ENCODE assay signal across 10 cellular contexts in the genomic region with DNA sequence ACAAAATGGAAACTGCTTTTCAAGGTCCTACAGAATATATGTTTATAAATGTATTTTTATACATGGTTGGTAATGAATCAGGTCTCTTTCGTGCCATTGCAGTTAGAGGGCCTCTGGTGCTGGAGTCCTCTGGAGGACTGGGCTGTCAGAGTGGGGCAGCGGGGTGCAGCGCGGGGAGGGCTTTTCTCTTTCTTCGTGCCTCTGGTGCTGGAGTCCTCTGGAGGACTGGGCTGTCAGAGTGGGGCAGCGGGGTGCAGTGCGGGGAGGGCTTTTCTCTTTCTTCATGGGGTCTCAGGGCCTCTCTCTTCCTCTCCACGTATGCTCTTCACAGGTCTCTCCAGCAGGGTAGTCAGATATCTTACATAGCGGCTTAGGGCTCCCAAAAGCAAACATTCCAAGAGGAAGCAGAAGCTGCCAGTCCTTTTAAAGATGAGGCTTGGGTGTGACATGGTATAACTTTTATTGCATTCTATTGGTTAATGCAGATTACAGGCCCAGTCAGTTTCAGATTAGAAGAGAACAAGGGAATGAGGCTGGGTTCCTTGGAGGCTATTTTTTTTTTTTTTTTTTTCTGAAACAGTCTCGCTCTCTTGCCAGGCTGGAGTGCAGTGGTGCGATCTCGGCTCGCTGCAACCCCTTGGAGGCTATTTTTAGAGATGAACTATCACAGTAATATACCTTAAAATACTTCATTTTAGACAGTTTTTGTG. TPM values are rescaled to one million over a fixed set of nuclear protein-coding genes. Genes with fewer than 3 reads are reported as not detected.
A peak's percentile ranks its signal among the peaks of the same experiment; 100 is the strongest.
DNase-seq lines count a peak whose midpoint lies in the region; ATAC-seq and TF ChIP-seq lines count a peak whose summit lies in the region.
"Had no signal": no experiment of that assay in that cellular context is flagged by ENCODE, and none has a peak within 500 bp of the region (broad histone marks: within the 10 kb centered on the region; RNA-seq: fewer than 3 reads in every experiment).

No MANE protein-coding gene starts in this region.

- no peak for DNase-seq in activated CD4-positive, alpha-beta T cell treated with anti-CD3 and anti-CD28 coated beads, Interleukin-2, amount 10 ng/mL, durations not matched to agents 24 days and 14 days
- DNase-seq in activated CD4-positive, alpha-beta T cell treated with anti-CD3 and anti-CD28 coated beads, Interleukin-2, amount 50 U/mL, for 1 hour, result no peak
- no peak for DNase-seq in left ventricle myocardium superior
- peak in 1 of 2 donors; percentile 35 for DNase-seq in upper lobe of left lung
- DNase-seq in activated T-cell treated with anti-CD3 and anti-CD28 coated beads for 4 hours, result no peak
- no peak for DNase-seq in D341Med (ENCODE audit: low spot score)
- DNase-seq in immature natural killer cell, result no peak
- DNase-seq: NCI-H187 treated with DMSO at 0.1 percent for 48 hours, T-helper 2 cell had no signal

- H3K9me2 ChIP-seq in SU-DHL-6 (replicated peaks; ENCODE audit: insufficient read depth, low read length), result no peaks in the 10 kb centered on the region

- H3K4me3 ChIP-seq in SU-DHL-6 (ENCODE audit: insufficient read depth, low read length, poor library complexity, severe bottlenecking) (peak overlapping the region; percentile 30), upper lobe of left lung (peak overlapping the region in 1 of 4 donors; percentile 17)

- H3K27ac Mint-ChIP-seq in activated CD4-positive, alpha-beta T cell treated with anti-CD3 and anti-CD28 coated beads, Interleukin-2, amount 10 ng/mL, durations not matched to agents 24 days and 14 days, result peak overlapping the region; percentile 10
- no peak overlapping the region for H3K27ac Mint-ChIP-seq in immature natural killer cell

- peak overlapping the region; percentile 39 for H2AFZ ChIP-seq in SU-DHL-6 (ENCODE audit: low read depth, low read length, severe bottlenecking)

- H3K4me3 Mint-ChIP-seq in activated CD4-positive, alpha-beta T cell treated with anti-CD3 and anti-CD28 coated beads, Interleukin-2, amount 10 ng/mL, durations not matched to agents 24 days and 14 days, result no peak overlapping the region
- H3K4me3 Mint-ChIP-seq in immature natural killer cell, result no peak overlapping the region

- no peaks in the 10 kb centered on the region for H4K20me1 ChIP-seq in SU-DHL-6 (ENCODE audit: low read depth, low read length)

- peaks cover 5% of the 10 kb centered on the region; the same call in 1 of the 2 replicates for H3F3A ChIP-seq in SU-DHL-6 (ENCODE audit: insufficient read depth)

- no peaks in the 10 kb centered on the region for H3K27me3 ChIP-seq in SU-DHL-6 (ENCODE audit: low read length)
- no peaks in the 10 kb centered on the region for H3K27me3 ChIP-seq in upper lobe of left lung

- intact Hi-C loops in activated CD4-positive, alpha-beta T cell treated with anti-CD3 and anti-CD28 coated beads, Interleukin-2, amount 10 ng/mL, durations not matched to agents 24 days and 14 days (cut with micrococcal nuclease), result no loop called here
- intact Hi-C loops in left ventricle myocardium superior (cut with micrococcal nuclease), result no loop called here

- no peak for TF ChIP-seq POLR2A in upper lobe of left lung (IDR thresholded peaks at IDR 0.05)

- H3K9ac ChIP-seq in SU-DHL-6 (ENCODE audit: low read length), result 0 out of 2 replicates have a peak overlapping the region, but pooled peaks have one; percentile 19

- peaks cover 15% of the 10 kb centered on the region for H3K4me1 Mint-ChIP-seq in activated CD4-positive, alpha-beta T cell treated with anti-CD3 and anti-CD28 coated beads, Interleukin-2, amount 10 ng/mL, durations not matched to agents 24 days and 14 days
- H3K4me1 Mint-ChIP-seq in immature natural killer cell, result peaks cover 9 to 23% of the 10 kb centered on the region in 2 donors

- H3K4me2 ChIP-seq in SU-DHL-6 (ENCODE audit: low read depth, low read length, poor library complexity, severe bottlenecking), result peak overlapping the region; percentile 65

- H3K36me3 Mint-ChIP-seq in activated CD4-positive, alpha-beta T cell treated with anti-CD3 and anti-CD28 coated beads, Interleukin-2, amount 10 ng/mL, durations not matched to agents 24 days and 14 days (ENCODE audit: low read depth), result peaks cover 17% of the 10 kb centered on the region
- peaks cover 4 to 16% (median 14%) of the 10 kb centered on the region in 3 donors for H3K36me3 Mint-ChIP-seq in immature natural killer cell

- H3K79me2 ChIP-seq in SU-DHL-6 (ENCODE audit: insufficient read depth, low read length), result peaks cover 3% of the 10 kb centered on the region; the same call in 1 of the 2 replicates

- H3K27ac ChIP-seq in SU-DHL-6 (ENCODE audit: low read depth, low read length), result peak overlapping the region; percentile 37; the same call in 1 of the 2 replicates
- peak overlapping the region; percentile 71 to 84 (median 76) for H3K27ac ChIP-seq in upper lobe of left lung

- 76% methylated on average over 13 of the region's 13 CpGs for WGBS in upper lobe of left lung, 2 donors

- H3K36me3 ChIP-seq in SU-DHL-6 (ENCODE audit: low read length) (no peaks in the 10 kb centered on the region), upper lobe of left lung (peaks cover 0 to 10% (median 3%) of the 10 kb centered on the region in 4 donors)

- ATAC-seq in left ventricle myocardium superior (peak; percentile 61), upper lobe of left lung (ENCODE audit: low FRiP score in 2 of 2) (peak in 1 of 2 donors; percentile 22)

- no peak for TF ChIP-seq EP300 in upper lobe of left lung (IDR thresholded peaks at IDR 0.05)

- H3K9me3 Mint-ChIP-seq in activated CD4-positive, alpha-beta T cell treated with anti-CD3 and anti-CD28 coated beads, Interleukin-2, amount 10 ng/mL, durations not matched to agents 24 days and 14 days, result no peaks in the 10 kb centered on the region
- no peaks in the 10 kb centered on the region for H3K9me3 Mint-ChIP-seq in immature natural killer cell

- TF ChIP-seq CTCF in SU-DHL-6 (IDR thresholded peaks at IDR 0.05; ENCODE audit: insufficient read depth, low read length, poor library complexity, severe bottlenecking), result no peak
- no peak for TF ChIP-seq CTCF in upper lobe of left lung (IDR thresholded peaks at IDR 0.05)

- peaks cover 44 to 72% (median 60%) of the 10 kb centered on the region in 4 donors for H3K4me1 ChIP-seq in upper lobe of left lung

- no peaks in the 10 kb centered on the region for H3K27me3 Mint-ChIP-seq in activated CD4-positive, alpha-beta T cell treated with anti-CD3 and anti-CD28 coated beads, Interleukin-2, amount 10 ng/mL, durations not matched to agents 24 days and 14 days
- peaks cover 0 to 1% (median 0%) of the 10 kb centered on the region in 3 donors for H3K27me3 Mint-ChIP-seq in immature natural killer cell (ENCODE audit: low read depth in 3 of 3)

- H3K9me3 ChIP-seq in SU-DHL-6 (ENCODE audit: insufficient read depth, low read length) (no peaks in the 10 kb centered on the region), upper lobe of left lung (no peaks in the 10 kb centered on the region)

RNA-seq across cellular contexts. Expression of gene SDCCAG8, which starts 13.1 kb away (rescaled TPM):
- 16.5 and 23.6 TPM in 2 replicates for total RNA-seq in activated CD4-positive, alpha-beta T cell treated with anti-CD3 and anti-CD28 coated beads, Interleukin-2, amount 10 ng/mL, durations not matched to agents 24 days and 14 days
- total RNA-seq in left ventricle myocardium superior (21.1 TPM), upper lobe of left lung (100 to 1,000 TPM in 2 of 6 donors, 10 to 100 TPM in 4; 52.5 to 295 (median 95.2) TPM)
- polyA plus RNA-seq in immature natural killer cell, result 10 to 100 TPM; 11.9 to 20.3 (median 14.0) TPM

RNA-seq across cellular contexts. Expression of gene CEP170, which starts 13.8 kb away (rescaled TPM):
- total RNA-seq in activated CD4-positive, alpha-beta T cell treated with anti-CD3 and anti-CD28 coated beads, Interleukin-2, amount 10 ng/mL, durations not matched to agents 24 days and 14 days, result 47.2 and 53.4 TPM in 2 replicates
- total RNA-seq in left ventricle myocardium superior, result 36.4 TPM
- 100 to 1,000 TPM in 2 of 6 donors, 10 to 100 TPM in 4; 47.6 to 160 (median 88.6) TPM for total RNA-seq in upper lobe of left lung
- 1 to 10 TPM; 2.8 to 8.0 (median 2.8) TPM for polyA plus RNA-seq in immature natural killer cell
